In genomic region chr6:150704447-150705192, GRCh38 we compare ENCODE assay signal across 21 cellular contexts.
DNase-seq lines count a peak whose midpoint lies in the region; ATAC-seq, FAIRE-seq and TF ChIP-seq lines count a peak whose summit lies in the region.
"Had no signal": no experiment of that assay in that cellular context is flagged by ENCODE, and none has a peak within 500 bp of the region (broad histone marks: within the 10 kb centered on the region; RNA-seq: fewer than 3 reads in every experiment).

No MANE protein-coding gene starts in this region.

- DNase-seq in HAP-1 (ENCODE audit: low spot score in 2 of 2): peak; percentile 69 to 87
- DNase-seq in K562 (ENCODE audit: extremely low read depth in 1 of 4, low spot score in 3 of 4): no peak
- DNase-seq in mucosa of descending colon: peak in 1 of 3 donors; percentile 46
- DNase-seq in stimulated activated naive B cell treated with anti-CD40 and anti-IgM and Interleukin-4, amounts not matched to agents 10 μg/mL and 1 μg/mL and 100 μg/mL, for 72 hours: no peak
- DNase-seq in RPMI8226: no peak
- DNase-seq in activated effector memory CD4-positive, alpha-beta T cell treated with anti-CD3 and anti-CD28 coated beads, Interleukin-2, amount 50 U/mL, for 16 hours: no peak
- DNase-seq: ACHN; BE2C; CD8-positive, alpha-beta T cell; DND-41; GF-D8; HFFc6; NCI-H1417; NCI-H2029; NCI-H2227 treated with DMSO at 0.1 percent for 48 hours; NCI-H524 treated with DMSO at 0.1 percent for 48 hours; NK-92 treated with Interleukin-12 subunit alpha and Interleukin-12 subunit beta, amount 100 ng/mL, for 24 hours had no signal

- TF ChIP-seq EP300 in K562 (IDR thresholded peaks at IDR 0.05; ENCODE audit: low read length): no peak

- no peaks in the 10 kb centered on the region; the same call in 1 of the 2 replicates for H4K20me1 ChIP-seq in K562 (replicated peaks; ENCODE audit: control insufficient read depth, insufficient read depth, low read length)

- BruUV-seq in K562 (replicated peaks; lab: Mats Ljungman, UMichigan): no TSS peak

- intact Hi-C loops in K562 (cut with micrococcal nuclease): no loop called here
- intact Hi-C loops in mucosa of descending colon (cut with DNase I, micrococcal nuclease): no loop called here

- peaks cover 39 to 77% of the 10 kb centered on the region in 2 donors for H3K4me1 Mint-ChIP-seq in stimulated activated naive B cell treated with anti-CD40 and anti-IgM and Interleukin-4, amounts not matched to agents 10 μg/mL and 1 μg/mL and 100 μg/mL, for 72 hours

- H3K4me3 ChIP-seq in HAP-1 (no peak overlapping the region), K562 (no peak overlapping the region), mucosa of descending colon (no peak overlapping the region)
- H3K4me3 ChIP-seq: SJSA1 had no signal

- no peaks in the 10 kb centered on the region for H3K79me2 ChIP-seq in K562 (ENCODE audit: control insufficient read depth, insufficient read depth, low read length)

- no peak for FAIRE-seq in K562 (lab: Jason Lieb, UNC)
- FAIRE-seq: GM19239, HepG2 had no signal

- no peaks in the 10 kb centered on the region for H3K36me3 ChIP-seq in HAP-1 (replicated peaks)
- no peaks in the 10 kb centered on the region for H3K36me3 ChIP-seq in K562 (ENCODE audit: control insufficient read depth, insufficient read depth, low read length)
- H3K36me3 ChIP-seq in mucosa of descending colon (ENCODE audit: low read depth): no peaks in the 10 kb centered on the region
- H3K36me3 ChIP-seq: BE2C, SJSA1 had no signal

- H3K4me3 Mint-ChIP-seq in stimulated activated naive B cell treated with anti-CD40 and anti-IgM and Interleukin-4, amounts not matched to agents 10 μg/mL and 1 μg/mL and 100 μg/mL, for 72 hours: no peak overlapping the region
- H3K4me3 Mint-ChIP-seq: CD8-positive, alpha-beta T cell; HFFc6 had no signal

- ATAC-seq in K562 (peak; percentile 38; the same call in 1 of the 3 replicates), mucosa of descending colon (peak; percentile 94), HG03378 (IDR thresholded peaks at IDR 0.05; ENCODE audit: unreplicated experiment) (no peak)
- ATAC-seq in stimulated activated naive B cell treated with anti-CD40 and anti-IgM and Interleukin-4, amounts not matched to agents 10 μg/mL and 1 μg/mL and 100 μg/mL, for 72 hours (replicated peaks): no peak
- ATAC-seq: CD8-positive, alpha-beta T cell; HepG2 had no signal

- peak overlapping the region; percentile 22 for H3K27ac Mint-ChIP-seq in stimulated activated naive B cell treated with anti-CD40 and anti-IgM and Interleukin-4, amounts not matched to agents 10 μg/mL and 1 μg/mL and 100 μg/mL, for 72 hours
- H3K27ac Mint-ChIP-seq: CD8-positive, alpha-beta T cell; HFFc6 had no signal

- no peak overlapping the region for H3K4me2 ChIP-seq in K562 (ENCODE audit: insufficient read depth, low read length)

- TF ChIP-seq POLR2A in K562 (conservative IDR thresholded peaks at IDR 0.05): no peak

- no peak for TF ChIP-seq RAD21 in K562 (CRISPR knock-in tag; conservative IDR thresholded peaks at IDR 0.05 in 1 of 2, IDR thresholded peaks at IDR 0.05 in 1 of 2)

- H3K36me3 Mint-ChIP-seq in stimulated activated naive B cell treated with anti-CD40 and anti-IgM and Interleukin-4, amounts not matched to agents 10 μg/mL and 1 μg/mL and 100 μg/mL, for 72 hours: peaks cover 15 to 22% of the 10 kb centered on the region in 2 donors
- H3K36me3 Mint-ChIP-seq: CD8-positive, alpha-beta T cell had no signal

- CTCF ChIA-PET in K562 (lab: Yijun Ruan, JAX; ENCODE audit: low intra/inter-chr PET ratio): no interaction called here

- no peaks in the 10 kb centered on the region for H3K9me1 ChIP-seq in K562 (ENCODE audit: control insufficient read depth, insufficient read depth, low read length)

- 0% methylated on average over 6 of the region's 6 CpGs for WGBS in K562 (ENCODE audit: insufficient coverage, low coverage, missing lambda C conversion rate)

- no peaks in the 10 kb centered on the region for H3K27me3 Mint-ChIP-seq in stimulated activated naive B cell treated with anti-CD40 and anti-IgM and Interleukin-4, amounts not matched to agents 10 μg/mL and 1 μg/mL and 100 μg/mL, for 72 hours

- no peak for TF ChIP-seq CTCF in K562 (IDR thresholded peaks at IDR 0.05 in 2 of 3, conservative IDR thresholded peaks at IDR 0.05 in 1 of 3; ENCODE audit: insufficient read depth in 2 of 3, low read depth in 1 of 3, low read length in 3 of 3)
- no peak for TF ChIP-seq CTCF in mucosa of descending colon (IDR thresholded peaks at IDR 0.05)

- H2AFZ ChIP-seq in K562 (ENCODE audit: low read depth, low read length): no peak overlapping the region

- no peak overlapping the region for H3K9ac ChIP-seq in K562 (ENCODE audit: insufficient read depth in 1 of 2, low read depth in 2 of 2, low read length in 2 of 2)

- H3K9me3 Mint-ChIP-seq in stimulated activated naive B cell treated with anti-CD40 and anti-IgM and Interleukin-4, amounts not matched to agents 10 μg/mL and 1 μg/mL and 100 μg/mL, for 72 hours: no peaks in the 10 kb centered on the region
- H3K9me3 Mint-ChIP-seq: CD8-positive, alpha-beta T cell; HFFc6 had no signal

- H3K4me1 ChIP-seq in HAP-1: peaks cover 27% of the 10 kb centered on the region
- H3K4me1 ChIP-seq in K562 (replicated peaks in 1 of 2; ENCODE audit: control insufficient read depth in 2 of 2, insufficient read depth in 2 of 2, low read length in 2 of 2): no peaks in the 10 kb centered on the region
- peaks cover 5% of the 10 kb centered on the region for H3K4me1 ChIP-seq in mucosa of descending colon (ENCODE audit: low read depth)
- H3K4me1 ChIP-seq: BE2C, SJSA1 had no signal

- in situ Hi-C loops in HAP-1 (cut with MboI; ENCODE audit: low sequenced_read_pairs) (no loop called here), K562 (cut with MboI) (no loop called here)

- POLR2A ChIA-PET in K562 (lab: Yijun Ruan, JAX): interaction anchor here (1.0 kb wide), 1 partner anchor 8 kb away, joined by 6 read pairs; no protein-coding TSS in a partner anchor

- no peak overlapping the region for H3K27ac ChIP-seq in K562 (ENCODE audit: extremely low read depth, low read depth, low read length)
- H3K27ac ChIP-seq: SJSA1 had no signal

- H3K27me3 ChIP-seq in HAP-1 (ENCODE audit: low read depth) (no peaks in the 10 kb centered on the region), K562 (ENCODE audit: control insufficient read depth in 2 of 2, insufficient read depth in 2 of 2, low read length in 2 of 2) (peaks cover 17 to 33% of the 10 kb centered on the region in 2 experiments; a peak in 3 of 5 replicates)
- H3K27me3 ChIP-seq: BE2C, SJSA1 had no signal

- H3K9me3 ChIP-seq in HAP-1 (no peaks in the 10 kb centered on the region), K562 (replicated peaks; ENCODE audit: control insufficient read depth, insufficient read depth, low read depth, low read length) (no peaks in the 10 kb centered on the region), mucosa of descending colon (no peaks in the 10 kb centered on the region)
- H3K9me3 ChIP-seq: BE2C, SJSA1 had no signal

TF ChIP-seq in K562, 482 proteins besides CTCF, POLR2A, EP300 and RAD21 (continues in another document):
- no peak for TF ChIP-seq STAT6 (CRISPR knock-in tag; IDR thresholded peaks at IDR 0.05)
- TF ChIP-seq ZNF408 (CRISPR knock-in tag; IDR thresholded peaks at IDR 0.05; ENCODE audit: low read depth): no peak
- no peak for TF ChIP-seq EP400 (IDR thresholded peaks at IDR 0.05)
- no peak for TF ChIP-seq MTA3 (IDR thresholded peaks at IDR 0.05; ENCODE audit: borderline replicate concordance)
- no peak for TF ChIP-seq ZKSCAN8 (CRISPR knock-in tag; IDR thresholded peaks at IDR 0.05)
- TF ChIP-seq CREB3L1 (IDR thresholded peaks at IDR 0.05; ENCODE audit: borderline replicate concordance, low read depth): no peak
- no peak for TF ChIP-seq ZBTB34 (CRISPR knock-in tag; IDR thresholded peaks at IDR 0.05)
- TF ChIP-seq NELFE (IDR thresholded peaks at IDR 0.05; ENCODE audit: insufficient read depth, insufficient read length): no peak

Comparison
In these comparisons a context has a peak if more than half of its experiments do, and no peak if none do; other contexts are left out.
1. DNase-seq: peak in HAP-1 (2 of 2); none in K562 (0 of 4), stimulated activated naive B cell treated with anti-CD40 and anti-IgM and Interleukin-4, amounts not matched to agents 10 μg/mL and 1 μg/mL and 100 μg/mL, for 72 hours (single experiment), RPMI8226 (single experiment) and activated effector memory CD4-positive, alpha-beta T cell treated with anti-CD3 and anti-CD28 coated beads, Interleukin-2, amount 50 U/mL, for 16 hours (single experiment).
2. ATAC-seq: peak in K562 (single experiment) and mucosa of descending colon (single experiment); none in stimulated activated naive B cell treated with anti-CD40 and anti-IgM and Interleukin-4, amounts not matched to agents 10 μg/mL and 1 μg/mL and 100 μg/mL, for 72 hours (0 of 2) and HG03378 (single experiment).